ENCODE assay signal across 1 cellular context in the genomic region with DNA sequence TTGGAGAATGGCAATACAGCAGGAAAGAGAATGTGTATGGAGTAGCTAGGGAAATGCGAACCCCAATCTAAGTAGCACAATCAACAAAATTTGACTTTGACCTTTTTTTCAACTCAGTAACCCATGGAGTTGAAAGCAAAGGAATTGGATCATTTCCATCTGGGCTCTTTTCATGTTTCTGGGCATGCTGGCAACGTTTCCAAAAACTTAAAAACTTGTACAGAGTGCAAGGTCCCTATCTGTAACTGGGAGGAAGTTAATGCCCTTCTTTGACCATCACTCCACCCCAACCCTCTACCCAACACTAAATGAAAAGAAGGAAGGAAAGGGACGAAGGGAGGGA.
A peak's percentile ranks its signal among the peaks of the same experiment; 100 is the strongest.
TF ChIP-seq lines count a peak whose summit lies in the region.

No MANE protein-coding gene starts in this region.

TF ChIP-seq in HepG2, 621 proteins besides CTCF, POLR2A, EP300 and RAD21 (continued from another document):
- TF ChIP-seq, protein P1, sequence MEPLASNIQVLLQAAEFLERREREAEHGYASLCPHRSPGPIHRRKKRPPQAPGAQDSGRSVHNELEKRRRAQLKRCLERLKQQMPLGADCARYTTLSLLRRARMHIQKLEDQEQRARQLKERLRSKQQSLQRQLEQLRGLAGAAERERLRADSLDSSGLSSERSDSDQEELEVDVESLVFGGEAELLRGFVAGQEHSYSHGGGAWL (CRISPR knock-in tag; IDR thresholded peaks at IDR 0.05) = no peak
- TF ChIP-seq ZNF670 (CRISPR knock-in tag; IDR thresholded peaks at IDR 0.05; ENCODE audit: borderline replicate concordance) (0 out of 2 replicates have a peak, but pooled peaks have one; percentile 1), ZMYM3 (CRISPR knock-in tag; IDR thresholded peaks at IDR 0.05) (0 out of 2 replicates have a peak, but pooled peaks have one; percentile 7), SNRNP70 (IDR thresholded peaks at IDR 0.05; ENCODE audit: low read depth, low read length) (no peak), RARA (CRISPR knock-in tag; IDR thresholded peaks at IDR 0.05) (peak; percentile 69), RXRB (CRISPR knock-in tag; IDR thresholded peaks at IDR 0.05; ENCODE audit: borderline replicate concordance) (0 out of 2 replicates have a peak, but pooled peaks have one; percentile 1), ZNF180 (CRISPR knock-in tag; IDR thresholded peaks at IDR 0.05; ENCODE audit: borderline replicate concordance, low read depth) (no peak), KDM5B (CRISPR knock-in tag; IDR thresholded peaks at IDR 0.05; ENCODE audit: borderline replicate concordance) (no peak), ZBTB20 (CRISPR knock-in tag; IDR thresholded peaks at IDR 0.05; ENCODE audit: borderline replicate concordance, low read depth) (no peak), ZKSCAN5 (CRISPR knock-in tag; IDR thresholded peaks at IDR 0.05) (0 out of 2 replicates have a peak, but pooled peaks have one; percentile 15), POGZ (CRISPR knock-in tag; IDR thresholded peaks at IDR 0.05) (peak; percentile 4; the same call in 1 of the 2 replicates), BRCA1 (CRISPR knock-in tag; IDR thresholded peaks at IDR 0.05) (0 out of 2 replicates have a peak, but pooled peaks have one; percentile 41)
- TF ChIP-seq, protein P2, sequence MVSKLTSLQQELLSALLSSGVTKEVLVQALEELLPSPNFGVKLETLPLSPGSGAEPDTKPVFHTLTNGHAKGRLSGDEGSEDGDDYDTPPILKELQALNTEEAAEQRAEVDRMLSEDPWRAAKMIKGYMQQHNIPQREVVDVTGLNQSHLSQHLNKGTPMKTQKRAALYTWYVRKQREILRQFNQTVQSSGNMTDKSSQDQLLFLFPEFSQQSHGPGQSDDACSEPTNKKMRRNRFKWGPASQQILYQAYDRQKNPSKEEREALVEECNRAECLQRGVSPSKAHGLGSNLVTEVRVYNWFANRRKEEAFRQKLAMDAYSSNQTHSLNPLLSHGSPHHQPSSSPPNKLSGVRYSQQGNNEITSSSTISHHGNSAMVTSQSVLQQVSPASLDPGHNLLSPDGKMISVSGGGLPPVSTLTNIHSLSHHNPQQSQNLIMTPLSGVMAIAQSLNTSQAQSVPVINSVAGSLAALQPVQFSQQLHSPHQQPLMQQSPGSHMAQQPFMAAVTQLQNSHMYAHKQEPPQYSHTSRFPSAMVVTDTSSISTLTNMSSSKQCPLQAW (CRISPR knock-in tag; IDR thresholded peaks at IDR 0.05) = 0 out of 2 replicates have a peak, but pooled peaks have one; percentile 2
- TF ChIP-seq, protein P3, sequence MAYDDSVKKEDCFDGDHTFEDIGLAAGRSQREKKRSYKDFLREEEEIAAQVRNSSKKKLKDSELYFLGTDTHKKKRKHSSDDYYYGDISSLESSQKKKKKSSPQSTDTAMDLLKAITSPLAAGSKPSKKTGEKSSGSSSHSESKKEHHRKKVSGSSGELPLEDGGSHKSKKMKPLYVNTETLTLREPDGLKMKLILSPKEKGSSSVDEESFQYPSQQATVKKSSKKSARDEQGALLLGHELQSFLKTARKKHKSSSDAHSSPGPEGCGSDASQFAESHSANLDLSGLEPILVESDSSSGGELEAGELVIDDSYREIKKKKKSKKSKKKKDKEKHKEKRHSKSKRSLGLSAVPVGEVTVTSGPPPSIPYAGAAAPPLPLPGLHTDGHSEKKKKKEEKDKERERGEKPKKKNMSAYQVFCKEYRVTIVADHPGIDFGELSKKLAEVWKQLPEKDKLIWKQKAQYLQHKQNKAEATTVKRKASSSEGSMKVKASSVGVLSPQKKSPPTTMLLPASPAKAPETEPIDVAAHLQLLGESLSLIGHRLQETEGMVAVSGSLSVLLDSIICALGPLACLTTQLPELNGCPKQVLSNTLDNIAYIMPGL (CRISPR knock-in tag; IDR thresholded peaks at IDR 0.05; ENCODE audit: borderline replicate concordance in 1 of 2, low read depth in 1 of 2) = 0 out of 4 replicates have a peak, but pooled peaks of 1 of the 2 experiments have one; percentile 3
- TF ChIP-seq, protein P4, sequence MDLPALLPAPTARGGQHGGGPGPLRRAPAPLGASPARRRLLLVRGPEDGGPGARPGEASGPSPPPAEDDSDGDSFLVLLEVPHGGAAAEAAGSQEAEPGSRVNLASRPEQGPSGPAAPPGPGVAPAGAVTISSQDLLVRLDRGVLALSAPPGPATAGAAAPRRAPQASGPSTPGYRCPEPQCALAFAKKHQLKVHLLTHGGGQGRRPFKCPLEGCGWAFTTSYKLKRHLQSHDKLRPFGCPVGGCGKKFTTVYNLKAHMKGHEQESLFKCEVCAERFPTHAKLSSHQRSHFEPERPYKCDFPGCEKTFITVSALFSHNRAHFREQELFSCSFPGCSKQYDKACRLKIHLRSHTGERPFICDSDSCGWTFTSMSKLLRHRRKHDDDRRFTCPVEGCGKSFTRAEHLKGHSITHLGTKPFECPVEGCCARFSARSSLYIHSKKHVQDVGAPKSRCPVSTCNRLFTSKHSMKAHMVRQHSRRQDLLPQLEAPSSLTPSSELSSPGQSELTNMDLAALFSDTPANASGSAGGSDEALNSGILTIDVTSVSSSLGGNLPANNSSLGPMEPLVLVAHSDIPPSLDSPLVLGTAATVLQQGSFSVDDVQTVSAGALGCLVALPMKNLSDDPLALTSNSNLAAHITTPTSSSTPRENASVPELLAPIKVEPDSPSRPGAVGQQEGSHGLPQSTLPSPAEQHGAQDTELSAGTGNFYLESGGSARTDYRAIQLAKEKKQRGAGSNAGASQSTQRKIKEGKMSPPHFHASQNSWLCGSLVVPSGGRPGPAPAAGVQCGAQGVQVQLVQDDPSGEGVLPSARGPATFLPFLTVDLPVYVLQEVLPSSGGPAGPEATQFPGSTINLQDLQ (CRISPR knock-in tag; IDR thresholded peaks at IDR 0.05) = peak; percentile 2; the same call in 1 of the 2 replicates
TF ChIP-seq in HepG2: peak in this region for 11.
